In the genomic region with DNA sequence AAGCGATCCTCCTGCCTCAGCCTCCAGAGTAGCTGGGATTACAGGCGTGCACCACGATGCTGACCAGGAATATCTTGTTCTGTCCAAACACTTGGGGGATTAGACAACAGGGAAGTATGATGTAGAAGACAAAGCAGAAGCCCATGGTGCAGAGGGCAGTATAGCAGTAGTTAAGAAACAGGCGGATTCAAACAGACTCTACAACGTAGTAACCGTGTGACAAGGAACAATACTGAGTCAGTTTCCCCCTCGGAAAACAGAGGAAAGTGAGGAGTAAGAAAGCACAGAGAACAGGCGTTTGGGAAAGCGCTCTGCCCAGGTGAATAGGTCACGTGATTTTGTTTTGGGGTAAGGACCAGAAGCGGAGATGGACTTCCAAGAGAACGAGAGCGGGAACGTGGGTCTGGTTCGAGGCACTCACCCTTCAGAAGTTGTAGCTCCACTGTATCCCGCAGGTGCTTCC, we compare ENCODE assay signal across 1 cellular context.
TF ChIP-seq lines count a peak whose summit lies in the region.

No MANE protein-coding gene starts in this region.

TF ChIP-seq in IMR-90, 13 proteins besides CTCF, POLR2A, EP300 and RAD21:
- TF ChIP-seq RFX5 (IDR thresholded peaks at IDR 0.05; ENCODE audit: low read depth, low read length) = no peak
- TF ChIP-seq, protein P1, sequence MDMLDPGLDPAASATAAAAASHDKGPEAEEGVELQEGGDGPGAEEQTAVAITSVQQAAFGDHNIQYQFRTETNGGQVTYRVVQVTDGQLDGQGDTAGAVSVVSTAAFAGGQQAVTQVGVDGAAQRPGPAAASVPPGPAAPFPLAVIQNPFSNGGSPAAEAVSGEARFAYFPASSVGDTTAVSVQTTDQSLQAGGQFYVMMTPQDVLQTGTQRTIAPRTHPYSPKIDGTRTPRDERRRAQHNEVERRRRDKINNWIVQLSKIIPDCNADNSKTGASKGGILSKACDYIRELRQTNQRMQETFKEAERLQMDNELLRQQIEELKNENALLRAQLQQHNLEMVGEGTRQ (IDR thresholded peaks at IDR 0.05; ENCODE audit: low read depth, low read length) = peak; percentile 85
- TF ChIP-seq BHLHE40 (IDR thresholded peaks at IDR 0.05; ENCODE audit: low read depth, low read length) = 0 out of 2 replicates have a peak, but pooled peaks have one; percentile 3
